In the genomic region with DNA sequence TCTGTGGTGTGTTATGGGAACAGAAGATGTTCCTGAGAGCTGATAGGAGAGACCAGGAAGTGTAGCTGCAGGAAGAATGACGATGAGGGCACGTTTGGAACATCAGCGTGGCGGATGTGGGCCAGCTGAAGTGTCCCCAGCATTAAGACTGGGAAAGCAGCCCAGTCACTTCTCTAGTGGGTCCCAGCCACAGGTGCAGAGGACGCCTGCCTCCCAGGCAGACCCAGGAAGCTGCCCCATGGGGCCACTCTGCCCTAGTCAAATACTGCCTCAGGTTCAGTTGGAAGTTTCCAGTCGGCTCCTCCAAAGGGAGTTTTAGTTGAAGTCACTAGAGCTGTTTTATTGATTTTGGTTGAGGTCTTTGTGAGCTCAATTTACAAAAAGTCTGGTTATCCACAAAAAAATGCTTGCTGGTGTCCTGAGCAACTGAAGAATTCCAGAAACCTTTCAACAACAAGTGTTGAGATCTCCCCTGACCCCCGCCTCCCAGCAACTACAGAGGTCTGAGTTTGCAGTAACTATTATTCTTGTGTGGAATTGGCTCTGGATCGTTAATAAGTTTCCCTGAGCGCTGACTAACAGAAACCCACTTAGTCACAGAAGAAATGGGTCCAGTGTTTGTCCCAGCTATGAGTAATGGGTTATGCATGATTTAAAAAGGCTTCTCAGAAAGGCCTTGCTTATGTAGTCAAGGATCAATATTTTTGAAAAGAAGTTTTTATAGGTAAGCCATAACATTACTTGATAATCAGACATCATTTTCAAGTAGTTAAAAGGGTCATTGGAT, we compare ENCODE assay signal across 9 cellular contexts.
DNase-seq lines count a peak whose midpoint lies in the region; ATAC-seq, FAIRE-seq and TF ChIP-seq lines count a peak whose summit lies in the region.
"Had no signal": no experiment of that assay in that cellular context is flagged by ENCODE, and none has a peak within 500 bp of the region (broad histone marks: within the 10 kb centered on the region; RNA-seq: fewer than 3 reads in every experiment).

No MANE protein-coding gene starts in this region.

- no peak for TF ChIP-seq RAD21 in HepG2 (CRISPR knock-in tag; IDR thresholded peaks at IDR 0.05)

- in situ Hi-C loops in HepG2 (cut with HindIII; ENCODE audit: extremely low pct_ligation_motif_present, low pct_unique_long_range_greater_than_20kb) = no loop called here

- peak overlapping the region; percentile 68 for H3K4me2 ChIP-seq in HepG2 (ENCODE audit: low read depth, low read length)

- no peak overlapping the region for H2AFZ ChIP-seq in HepG2 (ENCODE audit: low read length)

- 1% methylated on average over 8 of the region's 9 CpGs for WGBS in HepG2 (ENCODE audit: low lambda C conversion rate)
- WGBS in upper lobe of left lung, 2 donors = 49 to 58% methylated on average over 8 to 9 of the region's 9 CpGs

- BruUV-seq in HepG2 (replicated peaks; lab: Mats Ljungman, UMichigan) = TSS peak; percentile 25

- peak; percentile 82 for ATAC-seq in HepG2
- peak; percentile 57 for ATAC-seq in upper lobe of left lung (ENCODE audit: low FRiP score in 2 of 2)
- no peak for ATAC-seq in activated CD8-positive, alpha-beta T cell treated with anti-CD3 and anti-CD28 coated beads, Interleukin-2, amount 10 ng/mL, durations not matched to agents 7 days and 5 days
- no peak for ATAC-seq in stimulated activated memory B cell treated with anti-CD40 and anti-IgM and Interleukin-4, amounts not matched to agents 10 μg/mL and 1 μg/mL and 100 μg/mL, for 72 hours

- DNase-seq in M059J (ENCODE audit: low read depth) (peak; percentile 92), cardiac fibroblast (ENCODE audit: low read depth in 2 of 2) (peak; percentile 77 to 94), HepG2 (ENCODE audit: low spot score) (peak; percentile 95), upper lobe of left lung (peak; percentile 27 to 75)
- no peak for DNase-seq in activated CD8-positive, alpha-beta T cell treated with anti-CD3 and anti-CD28 coated beads, Interleukin-2, amount 10 ng/mL, durations not matched to agents 7 days and 5 days
- DNase-seq in central memory CD4-positive, alpha-beta T cell = no peak
- DNase-seq in activated T-helper 2 cell treated with anti-CD3 and anti-CD28 coated beads, Interferon-gamma antibody, Interleukin-2, Interleukin-4, amounts not matched to agents 10 μg/mL and 5 μg/mL and 100 μg/mL, durations not matched to agents 14 hours and 24 hours and 36 hours (ENCODE audit: low spot score) = no peak
- DNase-seq: KBM-7 had no signal

- H3K4me3 Mint-ChIP-seq in activated CD8-positive, alpha-beta T cell treated with anti-CD3 and anti-CD28 coated beads, Interleukin-2, amount 10 ng/mL, durations not matched to agents 7 days and 5 days = no peak overlapping the region
- no peak overlapping the region for H3K4me3 Mint-ChIP-seq in activated T-helper 2 cell treated with anti-CD3 and anti-CD28 coated beads, Interferon-gamma antibody, Interleukin-2, Interleukin-4, amounts not matched to agents 10 μg/mL and 5 μg/mL and 100 μg/mL, durations not matched to agents 14 hours and 24 hours and 36 hours (ENCODE audit: low read depth)
- H3K4me3 Mint-ChIP-seq in stimulated activated memory B cell treated with anti-CD40 and anti-IgM and Interleukin-4, amounts not matched to agents 10 μg/mL and 1 μg/mL and 100 μg/mL, for 72 hours = no peak overlapping the region

- H3K27ac Mint-ChIP-seq in activated CD8-positive, alpha-beta T cell treated with anti-CD3 and anti-CD28 coated beads, Interleukin-2, amount 10 ng/mL, durations not matched to agents 7 days and 5 days = no peak overlapping the region
- H3K27ac Mint-ChIP-seq in activated T-helper 2 cell treated with anti-CD3 and anti-CD28 coated beads, Interferon-gamma antibody, Interleukin-2, Interleukin-4, amounts not matched to agents 10 μg/mL and 5 μg/mL and 100 μg/mL, durations not matched to agents 14 hours and 24 hours and 36 hours = no peak overlapping the region
- no peak overlapping the region for H3K27ac Mint-ChIP-seq in stimulated activated memory B cell treated with anti-CD40 and anti-IgM and Interleukin-4, amounts not matched to agents 10 μg/mL and 1 μg/mL and 100 μg/mL, for 72 hours

- no peaks in the 10 kb centered on the region; the same call in 1 of the 2 replicates for H4K20me1 ChIP-seq in HepG2 (ENCODE audit: insufficient read depth, low read length)

- intact Hi-C loops in HepG2 (cut with micrococcal nuclease; ENCODE audit: unreplicated experiment) = loop anchor here (1.0 to 2.0 kb wide), 3 partner anchors 8 to 240 kb away; no protein-coding TSS in a partner anchor
- intact Hi-C loops in activated T-helper 2 cell treated with anti-CD3 and anti-CD28 coated beads, Interferon-gamma antibody, Interleukin-2, Interleukin-4, amounts not matched to agents 10 μg/mL and 5 μg/mL and 100 μg/mL, durations not matched to agents 14 hours and 24 hours and 36 hours (cut with micrococcal nuclease) = no loop called here

- peak; percentile 58 for FAIRE-seq in HepG2 (lab: Jason Lieb, UNC)

- no peaks in the 10 kb centered on the region for H3K36me3 Mint-ChIP-seq in activated CD8-positive, alpha-beta T cell treated with anti-CD3 and anti-CD28 coated beads, Interleukin-2, amount 10 ng/mL, durations not matched to agents 7 days and 5 days (ENCODE audit: low read depth)
- peaks cover 24% of the 10 kb centered on the region for H3K36me3 Mint-ChIP-seq in activated T-helper 2 cell treated with anti-CD3 and anti-CD28 coated beads, Interferon-gamma antibody, Interleukin-2, Interleukin-4, amounts not matched to agents 10 μg/mL and 5 μg/mL and 100 μg/mL, durations not matched to agents 14 hours and 24 hours and 36 hours (ENCODE audit: low read depth)
- peaks cover 22% of the 10 kb centered on the region for H3K36me3 Mint-ChIP-seq in stimulated activated memory B cell treated with anti-CD40 and anti-IgM and Interleukin-4, amounts not matched to agents 10 μg/mL and 1 μg/mL and 100 μg/mL, for 72 hours

- peaks cover 77% of the 10 kb centered on the region for H3K79me2 ChIP-seq in HepG2 (ENCODE audit: insufficient read depth, low read length)

- no peaks in the 10 kb centered on the region for H3K9me3 Mint-ChIP-seq in activated CD8-positive, alpha-beta T cell treated with anti-CD3 and anti-CD28 coated beads, Interleukin-2, amount 10 ng/mL, durations not matched to agents 7 days and 5 days (ENCODE audit: insufficient read depth)
- H3K9me3 Mint-ChIP-seq in activated T-helper 2 cell treated with anti-CD3 and anti-CD28 coated beads, Interferon-gamma antibody, Interleukin-2, Interleukin-4, amounts not matched to agents 10 μg/mL and 5 μg/mL and 100 μg/mL, durations not matched to agents 14 hours and 24 hours and 36 hours = no peaks in the 10 kb centered on the region
- H3K9me3 Mint-ChIP-seq in stimulated activated memory B cell treated with anti-CD40 and anti-IgM and Interleukin-4, amounts not matched to agents 10 μg/mL and 1 μg/mL and 100 μg/mL, for 72 hours = no peaks in the 10 kb centered on the region

- H3K27ac ChIP-seq in HepG2 (ENCODE audit: extremely low read length, insufficient read depth, low read length) (peak overlapping the region; percentile 94), upper lobe of left lung (peak overlapping the region; percentile 58 to 82 (median 80))

- POLR2A ChIA-PET in HepG2 (lab: Yijun Ruan, JAX) = interaction anchor here (0.5 to 6.0 kb wide), 19 partner anchors 9 to 124 kb away, joined by 3 to 83 read pairs (median 4); no protein-coding TSS in a partner anchor
- POLR2A ChIA-PET in activated CD8-positive, alpha-beta T cell treated with anti-CD3 and anti-CD28 coated beads, Interleukin-2, amount 10 ng/mL, durations not matched to agents 7 days and 5 days (lab: Charles Lee) = no interaction called here

- peaks cover 5% of the 10 kb centered on the region for H3K4me1 Mint-ChIP-seq in activated CD8-positive, alpha-beta T cell treated with anti-CD3 and anti-CD28 coated beads, Interleukin-2, amount 10 ng/mL, durations not matched to agents 7 days and 5 days (ENCODE audit: low read depth)
- H3K4me1 Mint-ChIP-seq in activated T-helper 2 cell treated with anti-CD3 and anti-CD28 coated beads, Interferon-gamma antibody, Interleukin-2, Interleukin-4, amounts not matched to agents 10 μg/mL and 5 μg/mL and 100 μg/mL, durations not matched to agents 14 hours and 24 hours and 36 hours (ENCODE audit: low read depth) = peaks cover 5% of the 10 kb centered on the region
- H3K4me1 Mint-ChIP-seq in stimulated activated memory B cell treated with anti-CD40 and anti-IgM and Interleukin-4, amounts not matched to agents 10 μg/mL and 1 μg/mL and 100 μg/mL, for 72 hours = no peaks in the 10 kb centered on the region

- H3K4me3 ChIP-seq in cardiac fibroblast (replicated peaks in 1 of 2; ENCODE audit: low read depth in 2 of 2, low read length in 2 of 2) (no peak overlapping the region), HepG2 (replicated peaks in 1 of 3; ENCODE audit: insufficient read depth in 1 of 3, low read depth in 2 of 3, low read length in 3 of 3) (peak overlapping the region in 2 of 3 experiments; percentile 13 to 47; a peak in 3 of 6 replicates), upper lobe of left lung (no peak overlapping the region)

- TF ChIP-seq EP300 in HepG2 (IDR thresholded peaks at IDR 0.05; ENCODE audit: low read depth in 2 of 2, low read length in 2 of 2) = peak in 1 of 2 experiments; percentile 86; a peak in 2 of 4 replicates
- peak; percentile 49; the same call in 1 of the 2 replicates for TF ChIP-seq EP300 in HepG2 (CRISPR knock-in tag; IDR thresholded peaks at IDR 0.05; ENCODE audit: borderline replicate concordance)
- TF ChIP-seq EP300 in upper lobe of left lung (IDR thresholded peaks at IDR 0.05) = peak in 1 of 4 donors; percentile 56

- CTCF ChIA-PET in HepG2 (lab: Yijun Ruan, JAX; ENCODE audit: low intra/inter-chr PET ratio, low total read pairs) = no interaction called here
- CTCF ChIA-PET in activated CD8-positive, alpha-beta T cell treated with anti-CD3 and anti-CD28 coated beads, Interleukin-2, amount 10 ng/mL, durations not matched to agents 7 days and 5 days (lab: Charles Lee) = interaction anchor here (0.8 to 1.0 kb wide), 2 partner anchors 14 to 42 kb away, joined by 3 read pairs; no protein-coding TSS in a partner anchor

- H3K36me3 ChIP-seq in HepG2 (replicated peaks in 1 of 2; ENCODE audit: control insufficient read depth in 1 of 2, insufficient read depth in 2 of 2, low read length in 2 of 2) (peaks cover 16 to 55% of the 10 kb centered on the region in 2 experiments), upper lobe of left lung (peaks cover 0 to 14% (median 2%) of the 10 kb centered on the region in 4 donors)

- TF ChIP-seq CTCF in cardiac fibroblast (IDR thresholded peaks at IDR 0.05; ENCODE audit: low read depth, low read length) (no peak), HepG2 (CRISPR knock-in tag; IDR thresholded peaks at IDR 0.05) (peak; percentile 26; the same call in 1 of the 2 replicates), upper lobe of left lung (IDR thresholded peaks at IDR 0.05) (no peak)

- H3K27me3 ChIP-seq in HepG2 (ENCODE audit: control insufficient read depth in 1 of 2, insufficient read depth in 2 of 2, low read length in 2 of 2) = no peaks in the 10 kb centered on the region
- H3K27me3 ChIP-seq in upper lobe of left lung = no peaks in the 10 kb centered on the region

- H3K9me3 ChIP-seq in HepG2 (ENCODE audit: low read length) (no peaks in the 10 kb centered on the region), upper lobe of left lung (no peaks in the 10 kb centered on the region)

- H3K27me3 Mint-ChIP-seq in activated CD8-positive, alpha-beta T cell treated with anti-CD3 and anti-CD28 coated beads, Interleukin-2, amount 10 ng/mL, durations not matched to agents 7 days and 5 days (ENCODE audit: low read depth) = no peaks in the 10 kb centered on the region
- H3K27me3 Mint-ChIP-seq in activated T-helper 2 cell treated with anti-CD3 and anti-CD28 coated beads, Interferon-gamma antibody, Interleukin-2, Interleukin-4, amounts not matched to agents 10 μg/mL and 5 μg/mL and 100 μg/mL, durations not matched to agents 14 hours and 24 hours and 36 hours (ENCODE audit: low read depth) = no peaks in the 10 kb centered on the region
- H3K27me3 Mint-ChIP-seq in stimulated activated memory B cell treated with anti-CD40 and anti-IgM and Interleukin-4, amounts not matched to agents 10 μg/mL and 1 μg/mL and 100 μg/mL, for 72 hours = no peaks in the 10 kb centered on the region

- TF ChIP-seq POLR2A in HepG2 (IDR thresholded peaks at IDR 0.05; ENCODE audit: insufficient read depth in 1 of 2, low read depth in 2 of 2, low read length in 2 of 2) (peak in 1 of 2 experiments; percentile 57; a peak in 3 of 4 replicates), upper lobe of left lung (IDR thresholded peaks at IDR 0.05) (peak in 1 of 4 donors; percentile 24)

- H3K4me1 ChIP-seq in HepG2 (ENCODE audit: insufficient read depth, low read length) (peaks cover 99% of the 10 kb centered on the region), upper lobe of left lung (peaks cover 49 to 71% (median 60%) of the 10 kb centered on the region in 4 donors)

- H3K9ac ChIP-seq in HepG2 (ENCODE audit: insufficient read depth, low read depth, low read length) = peak overlapping the region; percentile 80

Comparison
In these comparisons a context has a peak if more than half of its experiments do, and no peak if none do; other contexts are left out.
1. DNase-seq: peak in M059J (single experiment), cardiac fibroblast (2 of 2), HepG2 (single experiment) and upper lobe of left lung (2 of 2); none in activated CD8-positive, alpha-beta T cell treated with anti-CD3 and anti-CD28 coated beads, Interleukin-2, amount 10 ng/mL, durations not matched to agents 7 days and 5 days (single experiment), central memory CD4-positive, alpha-beta T cell (single experiment) and activated T-helper 2 cell treated with anti-CD3 and anti-CD28 coated beads, Interferon-gamma antibody, Interleukin-2, Interleukin-4, amounts not matched to agents 10 μg/mL and 5 μg/mL and 100 μg/mL, durations not matched to agents 14 hours and 24 hours and 36 hours (single experiment).
2. H3K4me3 ChIP-seq: peak in HepG2 (2 of 3); none in cardiac fibroblast (0 of 2) and upper lobe of left lung (0 of 4).
3. ATAC-seq: peak in HepG2 (single experiment) and upper lobe of left lung (2 of 2); none in activated CD8-positive, alpha-beta T cell treated with anti-CD3 and anti-CD28 coated beads, Interleukin-2, amount 10 ng/mL, durations not matched to agents 7 days and 5 days (single experiment) and stimulated activated memory B cell treated with anti-CD40 and anti-IgM and Interleukin-4, amounts not matched to agents 10 μg/mL and 1 μg/mL and 100 μg/mL, for 72 hours (single experiment).